Comparison of ENCODE assay signal across 1 cellular context in genomic region chr21:25801217-25802015, GRCh38.
TF ChIP-seq lines count a peak whose summit lies in the region.

No MANE protein-coding gene starts in this region.

TF ChIP-seq in HepG2, 621 proteins besides CTCF, POLR2A, EP300 and RAD21 (continued from another document and continues in another):
- TF ChIP-seq RNF219 (CRISPR knock-in tag; IDR thresholded peaks at IDR 0.05) (no peak), ZNF580 (CRISPR knock-in tag; IDR thresholded peaks at IDR 0.05; ENCODE audit: borderline replicate concordance, low read depth) (0 out of 2 replicates have a peak, but pooled peaks have one; percentile 37), DNMT1 (CRISPR knock-in tag; IDR thresholded peaks at IDR 0.05) (no peak), MXD1 (CRISPR knock-in tag; IDR thresholded peaks at IDR 0.05) (no peak), ZNF841 (CRISPR knock-in tag; IDR thresholded peaks at IDR 0.05; ENCODE audit: borderline replicate concordance) (no peak), ZNF614 (CRISPR knock-in tag; IDR thresholded peaks at IDR 0.05; ENCODE audit: borderline replicate concordance) (no peak), GZF1 (CRISPR knock-in tag; IDR thresholded peaks at IDR 0.05) (no peak), SKI (IDR thresholded peaks at IDR 0.05; ENCODE audit: partially characterized antibody) (no peak), ZNF503 (CRISPR knock-in tag; IDR thresholded peaks at IDR 0.05) (no peak), E2F1 (CRISPR knock-in tag; IDR thresholded peaks at IDR 0.05) (no peak), ZNF816 (CRISPR knock-in tag; IDR thresholded peaks at IDR 0.05; ENCODE audit: borderline replicate concordance) (no peak), FLYWCH1 (CRISPR knock-in tag; IDR thresholded peaks at IDR 0.05) (no peak), ZFP62 (CRISPR knock-in tag; IDR thresholded peaks at IDR 0.05) (no peak), PAXIP1 (CRISPR knock-in tag; conservative IDR thresholded peaks at IDR 0.05) (no peak), FOXM1 (CRISPR knock-in tag; IDR thresholded peaks at IDR 0.05) (no peak), BATF2 (CRISPR knock-in tag; IDR thresholded peaks at IDR 0.05) (no peak), THAP9 (CRISPR knock-in tag; IDR thresholded peaks at IDR 0.05; ENCODE audit: borderline replicate concordance) (no peak), FOXJ3 (CRISPR knock-in tag; IDR thresholded peaks at IDR 0.05; ENCODE audit: borderline replicate concordance) (no peak), AKNA (CRISPR knock-in tag; IDR thresholded peaks at IDR 0.05; ENCODE audit: borderline replicate concordance) (no peak), KDM3A (CRISPR knock-in tag; IDR thresholded peaks at IDR 0.05; ENCODE audit: low read depth) (no peak), RARG (CRISPR knock-in tag; IDR thresholded peaks at IDR 0.05; ENCODE audit: low read depth) (no peak), HNF4A (CRISPR knock-in tag; IDR thresholded peaks at IDR 0.05) (no peak), ZNF317 (CRISPR knock-in tag; IDR thresholded peaks at IDR 0.05) (no peak), CBFB (CRISPR knock-in tag; IDR thresholded peaks at IDR 0.05) (no peak), SATB2 (CRISPR knock-in tag; IDR thresholded peaks at IDR 0.05) (no peak), KDM2A (CRISPR knock-in tag; IDR thresholded peaks at IDR 0.05; ENCODE audit: borderline replicate concordance, low read depth) (peak; percentile 81), TOE1 (CRISPR knock-in tag; IDR thresholded peaks at IDR 0.05) (no peak), CREM (IDR thresholded peaks at IDR 0.05) (no peak), CREM (CRISPR knock-in tag; IDR thresholded peaks at IDR 0.05) (no peak), GABPB1 (CRISPR knock-in tag; IDR thresholded peaks at IDR 0.05) (no peak; the same call in 1 of the 2 replicates), NRL (CRISPR knock-in tag; IDR thresholded peaks at IDR 0.05; ENCODE audit: borderline replicate concordance) (no peak), ZGPAT (CRISPR knock-in tag; IDR thresholded peaks at IDR 0.05) (no peak), ZNF335 (CRISPR knock-in tag; IDR thresholded peaks at IDR 0.05) (no peak), ZNF839 (CRISPR knock-in tag; IDR thresholded peaks at IDR 0.05; ENCODE audit: borderline replicate concordance) (no peak), KDM6A (CRISPR knock-in tag; IDR thresholded peaks at IDR 0.05; ENCODE audit: low read depth) (no peak), ZBTB37 (CRISPR knock-in tag; IDR thresholded peaks at IDR 0.05) (no peak), GABPA (IDR thresholded peaks at IDR 0.05; ENCODE audit: low read depth, low read length) (no peak), GABPA (CRISPR knock-in tag; IDR thresholded peaks at IDR 0.05; ENCODE audit: low read depth) (peak; percentile 32; the same call in 1 of the 2 replicates), U2AF1 (optimal IDR thresholded peaks at IDR 0.05; ENCODE audit: low read depth, low read length) (no peak), NFKBIZ (CRISPR knock-in tag; IDR thresholded peaks at IDR 0.05) (no peak)
